10 cellular contexts compared by ENCODE assay signal in the genomic region with DNA sequence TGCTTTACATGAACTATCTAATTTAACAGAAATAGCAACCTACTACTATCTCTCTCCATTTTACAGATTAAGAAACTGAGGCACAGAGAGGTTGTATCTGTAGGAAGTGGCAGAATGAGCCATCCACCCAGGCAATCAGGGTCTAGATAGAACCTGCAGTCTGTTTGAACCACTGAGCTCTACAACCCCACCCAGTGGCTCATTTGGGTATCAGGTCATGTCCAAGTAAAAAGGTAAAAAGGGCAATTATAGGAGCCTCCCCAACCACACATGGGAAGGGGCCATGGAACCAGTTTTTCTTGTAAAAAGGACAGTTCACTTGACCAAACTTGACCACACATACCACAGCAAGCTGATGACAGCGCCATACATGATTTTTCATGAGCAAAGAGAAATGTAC.
DNase-seq lines count a peak whose midpoint lies in the region; ATAC-seq, FAIRE-seq and TF ChIP-seq lines count a peak whose summit lies in the region.
"Had no signal": no experiment of that assay in that cellular context is flagged by ENCODE, and none has a peak within 500 bp of the region (broad histone marks: within the 10 kb centered on the region; RNA-seq: fewer than 3 reads in every experiment).

No MANE protein-coding gene starts in this region.

- no peaks in the 10 kb centered on the region for H3K9me3 Mint-ChIP-seq in stimulated activated effector memory CD8-positive, alpha-beta T cell treated with anti-CD3 and anti-CD28 coated beads, Interleukin-12 subunit alpha, Interleukin-12 subunit beta, amount 100 ng/mL, for 72 hours
- H3K9me3 Mint-ChIP-seq: stimulated activated naive CD8-positive, alpha-beta T cell treated with anti-CD3 and anti-CD28 coated beads, Interleukin-15, Interleukin-2, amounts not matched to agents 100 ng/mL and 50 ng/mL, for 24 hours had no signal

- H3K4me1 ChIP-seq in small intestine (ENCODE audit: control insufficient read depth in 2 of 2, insufficient read depth in 1 of 2, low read depth in 1 of 2, low read length in 1 of 2), result no peaks in the 10 kb centered on the region

- no peaks in the 10 kb centered on the region for H3K27me3 ChIP-seq in small intestine (ENCODE audit: control insufficient read depth in 2 of 2, insufficient read depth in 2 of 2, low read length in 2 of 2)

- no peaks in the 10 kb centered on the region for H3K4me1 Mint-ChIP-seq in stimulated activated effector memory CD8-positive, alpha-beta T cell treated with anti-CD3 and anti-CD28 coated beads, Interleukin-12 subunit alpha, Interleukin-12 subunit beta, amount 100 ng/mL, for 72 hours

- no peak overlapping the region for H3K27ac ChIP-seq in small intestine (ENCODE audit: low read depth in 1 of 2, low read length in 1 of 2)
- H3K27ac ChIP-seq: epithelial cell of prostate had no signal

- no peaks in the 10 kb centered on the region for H3K36me3 ChIP-seq in small intestine (ENCODE audit: control insufficient read depth in 2 of 2, insufficient read depth in 2 of 2, low read length in 2 of 2)

- H3K4me3 ChIP-seq in small intestine (ENCODE audit: low read depth in 1 of 2, low read length in 2 of 2), result no peak overlapping the region

- no peak for ATAC-seq in stimulated activated effector memory CD8-positive, alpha-beta T cell treated with anti-CD3 and anti-CD28 coated beads, Interleukin-12 subunit alpha, Interleukin-12 subunit beta, amount 100 ng/mL, for 72 hours

- DNase-seq in AG09319 (ENCODE audit: extremely low read depth, low read depth), result no peak
- peak; percentile 28 for DNase-seq in GM12891 (ENCODE audit: insufficient read length, low spot score)
- peak; percentile 2 for DNase-seq in NCI-H1048 (lab: John Stamatoyannopoulos, UW)
- DNase-seq in cerebellar cortex (ENCODE audit: low spot score), result peak; percentile 2
- DNase-seq in small intestine, result peak; percentile 8
- no peak for DNase-seq in epidermal melanocyte (ENCODE audit: insufficient read length, low spot score)
- DNase-seq in NCI-H1436 treated with DMSO at 0.1 percent for 48 hours (lab: John Stamatoyannopoulos, UW), result no peak
- DNase-seq in stimulated activated effector memory CD8-positive, alpha-beta T cell treated with anti-CD3 and anti-CD28 coated beads, Interleukin-12 subunit alpha, Interleukin-12 subunit beta, amount 100 ng/mL, for 72 hours (ENCODE audit: low spot score in 2 of 2), result no peak

- no peak for FAIRE-seq in GM12891 (lab: Jason Lieb, UNC)
- no peak for FAIRE-seq in small intestine (lab: Jason Lieb, UNC)

- TF ChIP-seq POLR2A in GM12891 (IDR thresholded peaks at IDR 0.05; ENCODE audit: low read depth, low read length), result no peak

- WGBS in small intestine, 3 donors, result 53 to 66% (median 58%) methylated on average over 1 of the region's 1 CpG

- H3K9me3 ChIP-seq in small intestine (ENCODE audit: control insufficient read depth, low read depth), result no peaks in the 10 kb centered on the region

- no peak overlapping the region for H3K4me3 Mint-ChIP-seq in stimulated activated effector memory CD8-positive, alpha-beta T cell treated with anti-CD3 and anti-CD28 coated beads, Interleukin-12 subunit alpha, Interleukin-12 subunit beta, amount 100 ng/mL, for 72 hours
- H3K4me3 Mint-ChIP-seq: stimulated activated naive CD8-positive, alpha-beta T cell treated with anti-CD3 and anti-CD28 coated beads, Interleukin-15, Interleukin-2, amounts not matched to agents 100 ng/mL and 50 ng/mL, for 24 hours had no signal

- TF ChIP-seq CTCF in AG09319 (IDR thresholded peaks at IDR 0.05; ENCODE audit: low read depth, low read length), result peak; percentile 52

- H3K27ac Mint-ChIP-seq in stimulated activated effector memory CD8-positive, alpha-beta T cell treated with anti-CD3 and anti-CD28 coated beads, Interleukin-12 subunit alpha, Interleukin-12 subunit beta, amount 100 ng/mL, for 72 hours, result no peak overlapping the region
- H3K27ac Mint-ChIP-seq: stimulated activated naive CD8-positive, alpha-beta T cell treated with anti-CD3 and anti-CD28 coated beads, Interleukin-15, Interleukin-2, amounts not matched to agents 100 ng/mL and 50 ng/mL, for 24 hours had no signal

- H3K36me3 Mint-ChIP-seq in stimulated activated effector memory CD8-positive, alpha-beta T cell treated with anti-CD3 and anti-CD28 coated beads, Interleukin-12 subunit alpha, Interleukin-12 subunit beta, amount 100 ng/mL, for 72 hours, result no peaks in the 10 kb centered on the region

TF ChIP-seq in GM12891, 5 proteins besides CTCF, POLR2A, EP300 and RAD21:
- TF ChIP-seq POU2F2 (IDR thresholded peaks at IDR 0.05; ENCODE audit: low read depth, low read length), result no peak
- TF ChIP-seq SPI1 (IDR thresholded peaks at IDR 0.05; ENCODE audit: low read depth, low read length), result no peak
- TF ChIP-seq TAF1 (IDR thresholded peaks at IDR 0.05; ENCODE audit: low read depth, low read length), result no peak
- no peak for TF ChIP-seq POLR2AphosphoS5 (IDR thresholded peaks at IDR 0.05; ENCODE audit: low read depth, low read length)
- TF ChIP-seq PAX5 (IDR thresholded peaks at IDR 0.05; ENCODE audit: insufficient read depth, low read length, severe bottlenecking), result no peak
TF ChIP-seq in GM12891: peak in this region for 0.

Comparison
In these comparisons a context has a peak if more than half of its experiments do, and no peak if none do; other contexts are left out.
1. DNase-seq: peak in GM12891 (single experiment), NCI-H1048 (single experiment), cerebellar cortex (single experiment) and small intestine (single experiment); none in AG09319 (single experiment), epidermal melanocyte (single experiment), NCI-H1436 treated with DMSO at 0.1 percent for 48 hours (single experiment) and stimulated activated effector memory CD8-positive, alpha-beta T cell treated with anti-CD3 and anti-CD28 coated beads, Interleukin-12 subunit alpha, Interleukin-12 subunit beta, amount 100 ng/mL, for 72 hours (0 of 2).